Comparison of ENCODE assay signal across 8 cellular contexts in genomic region chr12:94650143-94651056, GRCh38. TPM values are rescaled to one million over a fixed set of nuclear protein-coding genes. Genes with fewer than 3 reads are reported as not detected.
DNase-seq lines count a peak whose midpoint lies in the region; ATAC-seq and TF ChIP-seq lines count a peak whose summit lies in the region.

Gene TMCC3 (minus strand): TSS chr12:94650557. CDS start chr12:94650430, 127 bp downstream.

- H3K4me1 ChIP-seq in adipocyte (ENCODE audit: control insufficient read depth, insufficient read depth, low read length) = peaks cover 10% of the 10 kb centered on the region
- peaks cover 0 to 18% (median 8%) of the 10 kb centered on the region in 9 donors for H3K4me1 ChIP-seq in heart right ventricle
- no peaks in the 10 kb centered on the region for H3K4me1 ChIP-seq in ovary (ENCODE audit: insufficient read depth)

- TF ChIP-seq EP300 in ovary (IDR thresholded peaks at IDR 0.05) = no peak

- 2% methylated on average over 43 to 79 of the region's 82 CpGs for WGBS in heart right ventricle, 2 donors
- WGBS in ovary, 3 donors = 1% methylated on average over 25 to 81 of the region's 82 CpGs

- H3K9me3 ChIP-seq in adipocyte (ENCODE audit: control insufficient read depth, low read length) = no peaks in the 10 kb centered on the region
- no peaks in the 10 kb centered on the region for H3K9me3 ChIP-seq in heart right ventricle
- H3K9me3 ChIP-seq in ovary = no peaks in the 10 kb centered on the region

- peak; percentile 62 to 92 (median 82) for ATAC-seq in heart right ventricle

- no peaks in the 10 kb centered on the region for H3K27me3 ChIP-seq in adipocyte (replicated peaks; ENCODE audit: control insufficient read depth, insufficient read depth, low read length)
- H3K27me3 ChIP-seq in heart right ventricle = peaks cover 0 to 36% (median 0%) of the 10 kb centered on the region in 7 donors
- no peaks in the 10 kb centered on the region for H3K27me3 ChIP-seq in ovary

- intact Hi-C loops in heart right ventricle (cut with DNase I) = loop anchor here in 1 of 10 donors (5.0 to 10.0 kb wide), 3 partner anchors 33 to 103 kb away; no protein-coding TSS in a partner anchor
- intact Hi-C loops in ovary (cut with DNase I) = no loop called here

- CTCF ChIA-PET in HEK293T (lab: Yijun Ruan, JAX) = no interaction called here

- DNase-seq in NCI-H510A (lab: John Stamatoyannopoulos, UW) = peak; percentile 43
- no peak for DNase-seq in NCI-H510A treated with DMSO at 0.1 percent for 48 hours (lab: John Stamatoyannopoulos, UW)
- DNase-seq in HEK293T (ENCODE audit: extremely low spot score) = peak; percentile 68
- DNase-seq in NCI-H2171 treated with DMSO at 0.1 percent for 48 hours (lab: John Stamatoyannopoulos, UW) = peak; percentile 41
- DNase-seq in adipocyte (ENCODE audit: low read depth) = peak; percentile 65
- DNase-seq in heart right ventricle = peak; percentile 22 to 58
- DNase-seq in ovary = peak; percentile 48 to 75 (median 65)
- no peak for DNase-seq in HUDEP-2 (lab: John Stamatoyannopoulos, UW; ENCODE audit: unreplicated experiment in 76 of 76)

- H3K36me3 ChIP-seq in adipocyte (ENCODE audit: control insufficient read depth, insufficient read depth, low read length, severe bottlenecking) (no peaks in the 10 kb centered on the region), heart right ventricle (no peaks in the 10 kb centered on the region), ovary (no peaks in the 10 kb centered on the region)

- POLR2A ChIA-PET in HEK293T (lab: Yijun Ruan, JAX) = no interaction called here

- H3K27ac ChIP-seq in heart right ventricle (peak within 1 kb of the TSS; percentile 30 to 86 (median 72)), ovary (peak within 1 kb of the TSS; percentile 56 to 62)

- peak in 1 of 9 donors; percentile 7 for TF ChIP-seq CTCF in heart right ventricle (IDR thresholded peaks at IDR 0.05)
- TF ChIP-seq CTCF in ovary (IDR thresholded peaks at IDR 0.05) = no peak

- peak within 1 kb of the TSS; percentile 78 for H3K9ac ChIP-seq in adipocyte (ENCODE audit: low read length)

- TF ChIP-seq POLR2A in ovary (IDR thresholded peaks at IDR 0.05) = peak; percentile 23

- H3K4me3 ChIP-seq in adipocyte (ENCODE audit: low read length) (peak within 1 kb of the TSS; percentile 81), heart right ventricle (peak within 1 kb of the TSS; percentile 24 to 81 (median 68)), ovary (peak within 1 kb of the TSS; percentile 61)

TF ChIP-seq in HEK293T, 16 proteins besides CTCF, POLR2A, EP300 and RAD21:
- no peak for TF ChIP-seq SP1 (IDR thresholded peaks at IDR 0.05)
- no peak for TF ChIP-seq CTBP1 (IDR thresholded peaks at IDR 0.05; ENCODE audit: borderline replicate concordance)
- TF ChIP-seq FOXK2 (IDR thresholded peaks at IDR 0.05) = no peak
- TF ChIP-seq NFRKB (IDR thresholded peaks at IDR 0.05) = no peak
- no peak for TF ChIP-seq FOXM1 (IDR thresholded peaks at IDR 0.05; ENCODE audit: borderline replicate concordance)
- no peak for TF ChIP-seq ARNT (IDR thresholded peaks at IDR 0.05)

RNA-seq across cellular contexts. Expression of gene TMCC3, which starts in this region (rescaled TPM):
- 1 to 10 TPM; 1.3 to 7.3 (median 3.7) TPM for total RNA-seq in heart right ventricle
- polyA plus RNA-seq in heart right ventricle = 1 to 10 TPM in 1 of 2 donors, under 1 TPM in 1; 0.88 to 2.6 TPM
- 10 to 100 TPM in 4 of 7 donors, 1 to 10 TPM in 3; 4.8 to 24.6 (median 11.1) TPM for total RNA-seq in ovary
- 1 to 10 TPM; 7.4 to 9.6 TPM for polyA plus RNA-seq in ovary

Comparison
In these comparisons a context has a peak if more than half of its experiments do, and no peak if none do; other contexts are left out.
1. DNase-seq: peak in NCI-H510A (single experiment), HEK293T (single experiment), NCI-H2171 treated with DMSO at 0.1 percent for 48 hours (single experiment), adipocyte (single experiment), heart right ventricle (2 of 2) and ovary (5 of 5); none in NCI-H510A treated with DMSO at 0.1 percent for 48 hours (single experiment) and HUDEP-2 (0 of 76).
2. Peak in every context shown above with its lines, with median percentiles within 50 percentile points of each other: H3K4me3 ChIP-seq.